In the genomic region with DNA sequence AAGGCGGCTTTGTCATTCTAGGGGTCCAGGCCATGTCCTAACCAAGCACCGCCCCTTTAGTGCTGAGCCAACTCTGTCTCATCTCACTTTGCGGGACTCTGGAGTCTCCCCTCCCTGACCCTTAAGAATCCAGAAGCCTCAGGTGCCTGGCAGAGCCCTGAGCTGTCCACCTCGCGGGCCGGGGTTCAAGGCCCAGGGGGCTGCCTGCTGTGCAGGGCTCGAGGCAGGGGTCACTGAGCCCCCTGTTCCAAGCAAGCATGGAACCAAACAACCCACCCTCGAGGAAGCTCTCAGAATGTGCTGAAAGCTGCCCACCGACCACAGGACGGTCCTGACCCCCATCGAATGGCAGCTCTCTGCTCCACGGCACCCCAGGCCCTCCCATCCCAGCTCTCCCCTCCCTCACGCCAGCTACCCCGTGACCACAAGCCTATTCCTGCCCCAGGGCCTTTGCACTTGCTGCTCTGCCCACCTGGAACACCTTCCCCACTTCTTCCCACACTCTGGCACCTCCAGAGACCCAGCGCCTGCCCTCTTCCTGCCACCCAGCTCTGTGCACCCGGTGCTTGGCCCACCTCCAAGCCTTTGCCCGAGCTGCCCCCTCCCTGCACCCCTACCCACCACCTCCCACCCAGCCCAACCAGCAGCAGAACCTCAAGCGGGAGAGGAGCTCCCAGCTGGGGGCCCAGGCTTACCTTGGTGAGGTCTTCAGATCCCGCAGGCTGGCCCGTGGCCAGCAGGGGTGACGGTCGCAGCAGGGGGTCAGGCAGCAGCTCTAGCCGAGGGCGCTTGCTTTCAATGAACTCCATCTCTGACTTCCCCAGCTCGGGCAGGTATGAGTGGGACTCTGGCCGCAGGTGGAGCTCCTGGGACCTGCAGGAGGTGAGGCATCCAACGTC, we compare ENCODE assay signal across 21 cellular contexts.
A peak's percentile ranks its signal among the peaks of the same experiment; 100 is the strongest.
DNase-seq lines count a peak whose midpoint lies in the region; ATAC-seq and TF ChIP-seq lines count a peak whose summit lies in the region.
"Had no signal": no experiment of that assay in that cellular context is flagged by ENCODE, and none has a peak within 500 bp of the region (broad histone marks: within the 10 kb centered on the region; RNA-seq: fewer than 3 reads in every experiment).

No MANE protein-coding gene starts in this region.

- TF ChIP-seq CTCF in HEK293 (tag by site-specific recombination; IDR thresholded peaks at IDR 0.05) (no peak), body of pancreas (IDR thresholded peaks at IDR 0.05) (no peak), spleen (IDR thresholded peaks at IDR 0.05 in 8 of 11, conservative IDR thresholded peaks at IDR 0.05 in 3 of 11) (no peak), colonic mucosa (IDR thresholded peaks at IDR 0.05) (no peak)

- CTCF ChIA-PET in HEK293 (lab: Yijun Ruan, JAX): interaction anchor here (1.4 kb wide), 1 partner anchor 13 kb away, joined by 5 read pairs; no protein-coding TSS in a partner anchor

- H3K4me3 ChIP-seq in HEK293 (ENCODE audit: low read depth, low read length) (no peak overlapping the region), body of pancreas (no peak overlapping the region), spleen (no peak overlapping the region), colonic mucosa (no peak overlapping the region)

- H3K4me1 ChIP-seq in HEK293 (ENCODE audit: control insufficient read depth, insufficient read depth, low read length) (peaks cover 3% of the 10 kb centered on the region; the same call in 1 of the 2 replicates), body of pancreas (peaks cover 33% of the 10 kb centered on the region), spleen (peaks cover 27 to 90% (median 65%) of the 10 kb centered on the region in 6 donors), colonic mucosa (no peaks in the 10 kb centered on the region)

- no peaks in the 10 kb centered on the region for H3K27me3 ChIP-seq in body of pancreas
- H3K27me3 ChIP-seq in spleen (replicated peaks in 1 of 7): no peaks in the 10 kb centered on the region
- H3K27me3 ChIP-seq in colonic mucosa: no peaks in the 10 kb centered on the region

- no peak for TF ChIP-seq POLR2A in body of pancreas (IDR thresholded peaks at IDR 0.05)
- TF ChIP-seq POLR2A in spleen (IDR thresholded peaks at IDR 0.05): no peak

- H3K9me3 Mint-ChIP-seq in activated T-cell treated with anti-CD3 and anti-CD28 coated beads, Interleukin-2, amount 50 U/mL, for 24 hours: no peaks in the 10 kb centered on the region
- no peaks in the 10 kb centered on the region for H3K9me3 Mint-ChIP-seq in activated T-cell treated with anti-CD3 and anti-CD28 coated beads, Interleukin-2, amount 50 U/mL, for 72 hours
- H3K9me3 Mint-ChIP-seq: CD4-positive, CD25-positive, alpha-beta regulatory T cell; H9 had no signal

- H3K36me3 Mint-ChIP-seq in activated T-cell treated with anti-CD3 and anti-CD28 coated beads, Interleukin-2, amount 50 U/mL, for 24 hours (ENCODE audit: low read depth): peaks cover 75% of the 10 kb centered on the region
- H3K36me3 Mint-ChIP-seq in activated T-cell treated with anti-CD3 and anti-CD28 coated beads, Interleukin-2, amount 50 U/mL, for 72 hours (ENCODE audit: insufficient read depth in 2 of 2): peaks cover 8 to 10% of the 10 kb centered on the region in 2 donors

- intact Hi-C loops in body of pancreas (cut with DNase I) (no loop called here), spleen (cut with DNase I; ENCODE audit: low total_unique reads) (no loop called here), colonic mucosa (cut with DNase I) (no loop called here)

- 83 to 84% methylated on average over 17 to 23 of the region's 27 CpGs for WGBS in body of pancreas, 2 donors
- WGBS in spleen, 5 donors: 82 to 88% (median 85%) methylated on average over 23 to 27 of the region's 27 CpGs

- no peak for DNase-seq in activated T-cell treated with anti-CD3 and anti-CD28 coated beads, Interleukin-2, amount 50 U/mL, for 24 hours
- no peak for DNase-seq in activated T-cell treated with anti-CD3 and anti-CD28 coated beads, Interleukin-2, amount 50 U/mL, for 72 hours
- peak in 3 of 4 donors; percentile 40 to 53 (median 43) for DNase-seq in body of pancreas
- peak; percentile 73 for DNase-seq in spleen
- no peak for DNase-seq in colonic mucosa
- DNase-seq in NCI-H2029 (lab: John Stamatoyannopoulos, UW): no peak
- DNase-seq in amniotic stem cell (lab: John Stamatoyannopoulos, UW): no peak
- DNase-seq: CD4-positive, CD25-positive, alpha-beta regulatory T cell; COR-L47; DMS 273 treated with DMSO at 0.1 percent for 48 hours; GDM1; H9; MV-4-11; NCI-H187; NCI-H2227 treated with DMSO at 0.1 percent for 48 hours; NCI-H510A treated with DMSO at 0.1 percent for 48 hours; NCI-H774; SIG-M5 had no signal

- no peaks in the 10 kb centered on the region for H3K27me3 Mint-ChIP-seq in activated T-cell treated with anti-CD3 and anti-CD28 coated beads, Interleukin-2, amount 50 U/mL, for 24 hours
- no peaks in the 10 kb centered on the region for H3K27me3 Mint-ChIP-seq in activated T-cell treated with anti-CD3 and anti-CD28 coated beads, Interleukin-2, amount 50 U/mL, for 72 hours (ENCODE audit: low read depth)
- H3K27me3 Mint-ChIP-seq: CD4-positive, CD25-positive, alpha-beta regulatory T cell had no signal

- no peak for ATAC-seq in activated T-cell treated with anti-CD3 and anti-CD28 coated beads, Interleukin-2, amount 50 U/mL, for 72 hours (replicated peaks in 1 of 2)
- ATAC-seq in body of pancreas: peak; percentile 31
- ATAC-seq: SK-N-SH treated with all-trans-retinoic acid at 6 μM for 48 hours had no signal

- POLR2A ChIA-PET in HEK293 (lab: Yijun Ruan, JAX): interaction anchor here (0.5 to 0.9 kb wide), 3 partner anchors 104 to 511 kb away, joined by 3 to 4 read pairs (median 4); a partner anchor contains a TSS

- H3K4me3 Mint-ChIP-seq in activated T-cell treated with anti-CD3 and anti-CD28 coated beads, Interleukin-2, amount 50 U/mL, for 24 hours: no peak overlapping the region
- H3K4me3 Mint-ChIP-seq in activated T-cell treated with anti-CD3 and anti-CD28 coated beads, Interleukin-2, amount 50 U/mL, for 72 hours: no peak overlapping the region
- H3K4me3 Mint-ChIP-seq: CD4-positive, CD25-positive, alpha-beta regulatory T cell; H9 had no signal

- H3K9me3 ChIP-seq in HEK293 (ENCODE audit: control insufficient read depth, insufficient read depth, low read depth, low read length) (no peaks in the 10 kb centered on the region), body of pancreas (no peaks in the 10 kb centered on the region), spleen (no peaks in the 10 kb centered on the region), colonic mucosa (no peaks in the 10 kb centered on the region)

- H3K27ac ChIP-seq in HEK293 (ENCODE audit: extremely low read depth, low read depth, low read length) (no peak overlapping the region), body of pancreas (peak overlapping the region in 3 of 4 donors; percentile 33 to 48 (median 36)), spleen (peak overlapping the region in 2 of 8 donors; percentile 26 to 69), colonic mucosa (no peak overlapping the region)
- H3K27ac ChIP-seq: 22Rv1 had no signal

- H3K36me3 ChIP-seq in HEK293 (ENCODE audit: control insufficient read depth in 2 of 2, insufficient read depth in 1 of 2, low read length in 2 of 2) (peaks cover 0 to 61% of the 10 kb centered on the region in 2 experiments; a peak in 1 of 3 replicates), body of pancreas (replicated peaks in 1 of 2; ENCODE audit: insufficient read depth in 1 of 2, low read depth in 2 of 2) (peaks cover 0 to 2% of the 10 kb centered on the region in 2 donors), spleen (peaks cover 0 to 85% (median 21%) of the 10 kb centered on the region in 6 donors), colonic mucosa (no peaks in the 10 kb centered on the region)

- peaks cover 43% of the 10 kb centered on the region for H3K4me1 Mint-ChIP-seq in activated T-cell treated with anti-CD3 and anti-CD28 coated beads, Interleukin-2, amount 50 U/mL, for 24 hours (ENCODE audit: low read depth)
- H3K4me1 Mint-ChIP-seq in activated T-cell treated with anti-CD3 and anti-CD28 coated beads, Interleukin-2, amount 50 U/mL, for 72 hours (ENCODE audit: low read depth): peaks cover 39% of the 10 kb centered on the region

- no peak overlapping the region for H3K9ac ChIP-seq in colonic mucosa (ENCODE audit: low read depth in 2 of 2, low read length in 2 of 2)

- H3K27ac Mint-ChIP-seq in activated T-cell treated with anti-CD3 and anti-CD28 coated beads, Interleukin-2, amount 50 U/mL, for 24 hours: peak overlapping the region; percentile 44
- no peak overlapping the region for H3K27ac Mint-ChIP-seq in activated T-cell treated with anti-CD3 and anti-CD28 coated beads, Interleukin-2, amount 50 U/mL, for 72 hours

TF ChIP-seq in HEK293, 187 proteins besides CTCF, POLR2A, EP300 and RAD21 (continues in another document):
- TF ChIP-seq ZIC2 (tag by site-specific recombination; IDR thresholded peaks at IDR 0.05): peak; percentile 14; the same call in 1 of the 2 replicates
- TF ChIP-seq, protein P1, sequence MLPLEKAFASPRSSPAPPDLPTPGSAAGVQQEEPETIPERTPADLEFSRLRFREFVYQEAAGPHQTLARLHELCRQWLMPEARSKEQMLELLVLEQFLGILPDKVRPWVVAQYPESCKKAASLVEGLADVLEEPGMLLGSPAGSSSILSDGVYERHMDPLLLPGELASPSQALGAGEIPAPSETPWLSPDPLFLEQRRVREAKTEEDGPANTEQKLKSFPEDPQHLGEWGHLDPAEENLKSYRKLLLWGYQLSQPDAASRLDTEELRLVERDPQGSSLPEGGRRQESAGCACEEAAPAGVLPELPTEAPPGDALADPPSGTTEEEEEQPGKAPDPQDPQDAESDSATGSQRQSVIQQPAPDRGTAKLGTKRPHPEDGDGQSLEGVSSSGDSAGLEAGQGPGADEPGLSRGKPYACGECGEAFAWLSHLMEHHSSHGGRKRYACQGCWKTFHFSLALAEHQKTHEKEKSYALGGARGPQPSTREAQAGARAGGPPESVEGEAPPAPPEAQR (tag by site-specific recombination; IDR thresholded peaks at IDR 0.05): no peak
- TF ChIP-seq SP3 (tag by site-specific recombination; IDR thresholded peaks at IDR 0.05): no peak
- 0 out of 2 replicates have a peak, but pooled peaks have one; percentile 21 for TF ChIP-seq EGR2 (tag by site-specific recombination; IDR thresholded peaks at IDR 0.05; ENCODE audit: low read depth)
- TF ChIP-seq ZFHX2 (tag by site-specific recombination; conservative IDR thresholded peaks at IDR 0.05): peak; percentile 27; the same call in 1 of the 2 replicates
- TF ChIP-seq, protein P2, sequence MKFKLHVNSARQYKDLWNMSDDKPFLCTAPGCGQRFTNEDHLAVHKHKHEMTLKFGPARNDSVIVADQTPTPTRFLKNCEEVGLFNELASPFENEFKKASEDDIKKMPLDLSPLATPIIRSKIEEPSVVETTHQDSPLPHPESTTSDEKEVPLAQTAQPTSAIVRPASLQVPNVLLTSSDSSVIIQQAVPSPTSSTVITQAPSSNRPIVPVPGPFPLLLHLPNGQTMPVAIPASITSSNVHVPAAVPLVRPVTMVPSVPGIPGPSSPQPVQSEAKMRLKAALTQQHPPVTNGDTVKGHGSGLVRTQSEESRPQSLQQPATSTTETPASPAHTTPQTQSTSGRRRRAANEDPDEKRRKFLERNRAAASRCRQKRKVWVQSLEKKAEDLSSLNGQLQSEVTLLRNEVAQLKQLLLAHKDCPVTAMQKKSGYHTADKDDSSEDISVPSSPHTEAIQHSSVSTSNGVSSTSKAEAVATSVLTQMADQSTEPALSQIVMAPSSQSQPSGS (tag by site-specific recombination; IDR thresholded peaks at IDR 0.05; ENCODE audit: low read depth): no peak

Comparison
In these comparisons a context has a peak if more than half of its experiments do, and no peak if none do; other contexts are left out.
1. DNase-seq: peak in body of pancreas (3 of 4) and spleen (single experiment); none in activated T-cell treated with anti-CD3 and anti-CD28 coated beads, Interleukin-2, amount 50 U/mL, for 24 hours (single experiment), activated T-cell treated with anti-CD3 and anti-CD28 coated beads, Interleukin-2, amount 50 U/mL, for 72 hours (0 of 2), colonic mucosa (single experiment), NCI-H2029 (single experiment) and amniotic stem cell (single experiment).
2. H3K27ac ChIP-seq: peak in body of pancreas (3 of 4); none in HEK293 (single experiment) and colonic mucosa (single experiment).